ENCODE assay signal across 8 cellular contexts in genomic region chr1:42682739-42683529, GRCh38. TPM values are rescaled to one million over a fixed set of nuclear protein-coding genes. Genes with fewer than 3 reads are reported as not detected.
DNase-seq lines count a peak whose midpoint lies in the region; ATAC-seq lines count a peak whose summit lies in the region.

No MANE protein-coding gene starts in this region.

- H3K4me1 Mint-ChIP-seq in activated CD4-positive, alpha-beta memory T cell treated with anti-CD3 and anti-CD28 coated beads for 36 hours (ENCODE audit: low read depth) = peaks cover 54% of the 10 kb centered on the region

- H3K27me3 ChIP-seq in ectodermal cell (ENCODE audit: control insufficient read depth, insufficient read depth, low read length, poor library complexity, severe bottlenecking) = no peaks in the 10 kb centered on the region

- intact Hi-C loops in activated CD4-positive, alpha-beta memory T cell treated with anti-CD3 and anti-CD28 coated beads for 36 hours (cut with micrococcal nuclease) = loop anchor here (1.0 to 5.0 kb wide), 5 partner anchors 25 to 348 kb away; partner anchors contain the start of genes C1orf50, FOXJ3, P3H1 and PPIH

- H3K27ac Mint-ChIP-seq in activated CD4-positive, alpha-beta memory T cell treated with anti-CD3 and anti-CD28 coated beads for 36 hours = peak overlapping the region; percentile 91

- no peak overlapping the region for H3K27ac ChIP-seq in ectodermal cell (ENCODE audit: insufficient read depth, low read depth, low read length, poor library complexity, severe bottlenecking)

- H3K9me3 Mint-ChIP-seq in activated CD4-positive, alpha-beta memory T cell treated with anti-CD3 and anti-CD28 coated beads for 36 hours = no peaks in the 10 kb centered on the region

- CTCF ChIA-PET in activated CD4-positive, alpha-beta memory T cell treated with anti-CD3 and anti-CD28 coated beads for 36 hours (lab: Charles Lee) = interaction anchor here (0.6 to 2.5 kb wide), 7 partner anchors 8 to 83 kb away, joined by 3 to 8 read pairs (median 5); partner anchors contain the start of gene PPIH

- no peaks in the 10 kb centered on the region for H3K9me3 ChIP-seq in ectodermal cell (ENCODE audit: control insufficient read depth, low read length)

- H3K4me3 Mint-ChIP-seq in activated CD4-positive, alpha-beta memory T cell treated with anti-CD3 and anti-CD28 coated beads for 36 hours = peak overlapping the region; percentile 85

- POLR2A ChIA-PET in activated CD4-positive, alpha-beta memory T cell treated with anti-CD3 and anti-CD28 coated beads for 36 hours (lab: Charles Lee) = interaction anchor here (1.0 to 4.4 kb wide), 15 partner anchors 9 to 262 kb away, joined by 3 to 32 read pairs (median 5); partner anchors contain the start of genes C1orf50, P3H1 and PPIH

- H3K4me1 ChIP-seq in ectodermal cell (ENCODE audit: control insufficient read depth, insufficient read depth, low read length) = peaks cover 16% of the 10 kb centered on the region

- no peaks in the 10 kb centered on the region for H3K36me3 ChIP-seq in ectodermal cell (ENCODE audit: control insufficient read depth, insufficient read depth, low read length)

- H3K36me3 Mint-ChIP-seq in activated CD4-positive, alpha-beta memory T cell treated with anti-CD3 and anti-CD28 coated beads for 36 hours = peaks cover 43% of the 10 kb centered on the region

- no peaks in the 10 kb centered on the region for H3K27me3 Mint-ChIP-seq in activated CD4-positive, alpha-beta memory T cell treated with anti-CD3 and anti-CD28 coated beads for 36 hours

- DNase-seq in NCI-H2107 (lab: John Stamatoyannopoulos, UW) (peak; percentile 33), NCI-H2107 treated with DMSO at 0.1 percent for 48 hours (lab: John Stamatoyannopoulos, UW; ENCODE audit: unreplicated experiment) (no peak), NCI-H226 (peak; percentile 67), lung microvascular endothelial cell (ENCODE audit: low read depth in 2 of 2) (peak; percentile 72 to 77)
- peak; percentile 73 for DNase-seq in activated CD4-positive, alpha-beta memory T cell treated with anti-CD3 and anti-CD28 coated beads for 36 hours
- DNase-seq in stimulated activated CD4-positive, alpha-beta T cell treated with anti-CD3 and anti-CD28 coated beads, TNF-alpha, amount 100 ng/mL, for 4 hours (ENCODE audit: low read depth in 3 of 3) = peak; percentile 28 to 53 (median 49)

- peak; percentile 43 for ATAC-seq in HG02884 (IDR thresholded peaks at IDR 0.05; ENCODE audit: unreplicated experiment)

- peak overlapping the region; percentile 42 for H3K4me3 ChIP-seq in ectodermal cell (ENCODE audit: insufficient read depth, low read depth, low read length)

- 0% methylated on average over 101 to 103 of the region's 103 CpGs for WGBS in ectodermal cell, 2 experiments

RNA-seq across cellular contexts. Expression of gene YBX1, which starts 0.7 kb away (rescaled TPM):
- 1,000 to 10,000 TPM; 1,101 to 1,134 TPM for total RNA-seq in activated CD4-positive, alpha-beta memory T cell treated with anti-CD3 and anti-CD28 coated beads for 36 hours
- polyA plus RNA-seq in ectodermal cell (2013, experiment 1 of 4) = 1,742 TPM
- 1,528 TPM for polyA plus RNA-seq in ectodermal cell (2013, experiment 2 of 4)
- polyA plus RNA-seq in ectodermal cell (2013, experiment 3 of 4) = 1,202 TPM
- polyA plus RNA-seq in ectodermal cell (2013, experiment 4 of 4) = 1,281 TPM
- 453 and 456 TPM in 2 replicates for total RNA-seq in lung microvascular endothelial cell

RNA-seq across cellular contexts. Expression of gene PPIH, which starts 24.7 kb away (rescaled TPM):
- 10 to 100 TPM; 91.0 to 94.0 TPM for total RNA-seq in activated CD4-positive, alpha-beta memory T cell treated with anti-CD3 and anti-CD28 coated beads for 36 hours
- polyA plus RNA-seq in ectodermal cell (2013, experiment 1 of 4) = 79.6 TPM
- 65.0 TPM for polyA plus RNA-seq in ectodermal cell (2013, experiment 2 of 4)
- 50.4 TPM for polyA plus RNA-seq in ectodermal cell (2013, experiment 3 of 4)
- 63.0 TPM for polyA plus RNA-seq in ectodermal cell (2013, experiment 4 of 4)
- total RNA-seq in lung microvascular endothelial cell = 12.3 and 22.4 TPM in 2 replicates

RNA-seq across cellular contexts. Expression of gene CLDN19, which starts 57.1 kb away (rescaled TPM):
- not detected for total RNA-seq in activated CD4-positive, alpha-beta memory T cell treated with anti-CD3 and anti-CD28 coated beads for 36 hours
- polyA plus RNA-seq in ectodermal cell (2013, experiment 1 of 4) = 5.6 TPM
- polyA plus RNA-seq in ectodermal cell (2013, experiment 2 of 4) = 6.5 TPM
- 4.2 TPM for polyA plus RNA-seq in ectodermal cell (2013, experiment 3 of 4)
- polyA plus RNA-seq in ectodermal cell (2013, experiment 4 of 4) = 4.4 TPM
- total RNA-seq in lung microvascular endothelial cell = not detected in 2 replicates
